ENCODE assay signal across 16 cellular contexts in the genomic region with DNA sequence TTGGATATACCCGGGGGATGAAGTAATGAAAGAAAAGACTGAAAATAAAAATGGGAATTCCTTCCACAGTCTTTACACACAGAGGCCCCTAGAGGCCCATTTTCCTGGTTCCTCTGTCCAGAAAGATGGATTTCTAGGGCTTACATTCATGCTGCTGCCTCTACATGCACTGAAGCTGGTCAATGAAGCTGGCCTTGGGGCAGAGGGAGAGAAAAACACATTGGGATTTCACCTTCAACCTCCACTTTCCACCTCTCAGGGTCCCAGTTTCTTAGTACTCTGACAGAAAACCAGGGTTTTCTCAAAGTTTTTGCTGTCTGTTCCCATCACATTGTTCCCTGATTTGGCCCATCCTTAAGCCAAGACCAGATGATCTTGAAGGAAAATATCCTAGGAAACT.
DNase-seq lines count a peak whose midpoint lies in the region; ATAC-seq and TF ChIP-seq lines count a peak whose summit lies in the region.
"Had no signal": no experiment of that assay in that cellular context is flagged by ENCODE, and none has a peak within 500 bp of the region (broad histone marks: within the 10 kb centered on the region; RNA-seq: fewer than 3 reads in every experiment).

No MANE protein-coding gene starts in this region.

- no peak for DNase-seq in heart right ventricle
- no peak for DNase-seq in left cardiac atrium
- DNase-seq in astrocyte of the cerebellum (ENCODE audit: low read depth) = no peak
- DNase-seq in fibroblast of pulmonary artery (ENCODE audit: low read depth) = no peak
- no peak for DNase-seq in NCI-H1048 (lab: John Stamatoyannopoulos, UW)
- DNase-seq in Peyer's patch = no peak
- DNase-seq: activated CD8-positive, alpha-beta memory T cell treated with anti-CD3 and anti-CD28 coated beads, Interleukin-2, amount 50 U/mL, for 4 hours; activated naive CD4-positive, alpha-beta T cell treated with anti-CD3 and anti-CD28 coated beads for 36 hours; MG63; NCI-H187 treated with DMSO at 0.1 percent for 48 hours; SIG-M5; stimulated activated CD4-positive, alpha-beta T cell treated with anti-CD3 and anti-CD28 coated beads, Interleukin-1b, Interleukin-23, amount 100 ng/mL, for 48 hours; substantia nigra had no signal

- H3K4me3 ChIP-seq in heart right ventricle (peak overlapping the region in 7 of 10 donors; percentile 6 to 50 (median 37)), astrocyte of the cerebellum (ENCODE audit: low read depth, low read length) (peak overlapping the region; percentile 6), fibroblast of pulmonary artery (replicated peaks; ENCODE audit: low read depth, low read length) (peak overlapping the region; percentile 48), subcutaneous abdominal adipose tissue (ENCODE audit: low read depth in 1 of 5, low read length in 5 of 5) (peak overlapping the region in 3 of 5 donors; percentile 1 to 51 (median 47)), Peyer's patch (no peak overlapping the region)
- H3K4me3 ChIP-seq: MG63 had no signal

- WGBS in heart right ventricle, 2 donors = 67 to 83% methylated on average over 1 of the region's 1 CpG

- H3K27me3 ChIP-seq in heart right ventricle = no peaks in the 10 kb centered on the region
- H3K27me3 ChIP-seq in subcutaneous abdominal adipose tissue (ENCODE audit: control insufficient read depth in 5 of 5, insufficient read depth in 4 of 5, low read length in 5 of 5) = no peaks in the 10 kb centered on the region
- H3K27me3 ChIP-seq in Peyer's patch = no peaks in the 10 kb centered on the region
- H3K27me3 ChIP-seq: MG63, right atrium auricular region had no signal

- H3K9me3 ChIP-seq in heart right ventricle (peaks cover 0 to 19% (median 0%) of the 10 kb centered on the region in 11 donors), subcutaneous abdominal adipose tissue (ENCODE audit: control insufficient read depth in 5 of 5, low read length in 5 of 5) (peaks cover 0 to 2% (median 0%) of the 10 kb centered on the region in 5 donors), Peyer's patch (no peaks in the 10 kb centered on the region)
- H3K9me3 ChIP-seq: MG63 had no signal

- intact Hi-C loops in heart right ventricle (cut with DNase I) (no loop called here), left cardiac atrium (cut with DNase I) (no loop called here)

- in situ Hi-C loops in astrocyte of the cerebellum (cut with HindIII; ENCODE audit: low sequenced_read_pairs) = no loop called here

- H3K36me3 ChIP-seq in heart right ventricle (no peaks in the 10 kb centered on the region), subcutaneous abdominal adipose tissue (ENCODE audit: control insufficient read depth in 5 of 5, insufficient read depth in 5 of 5, low read length in 5 of 5) (no peaks in the 10 kb centered on the region), Peyer's patch (no peaks in the 10 kb centered on the region)
- H3K36me3 ChIP-seq: MG63, right atrium auricular region had no signal

- ATAC-seq in heart right ventricle = no peak
- no peak for ATAC-seq in left cardiac atrium
- ATAC-seq in HG03280 (IDR thresholded peaks at IDR 0.05; ENCODE audit: unreplicated experiment) = no peak

- H3K9ac ChIP-seq in subcutaneous abdominal adipose tissue (ENCODE audit: low read length in 5 of 5) = no peak overlapping the region

- TF ChIP-seq POLR2A in Peyer's patch (IDR thresholded peaks at IDR 0.05) = no peak

- TF ChIP-seq CTCF in heart right ventricle (IDR thresholded peaks at IDR 0.05) (no peak), astrocyte of the cerebellum (IDR thresholded peaks at IDR 0.05; ENCODE audit: low read depth, low read length, missing control alignments) (no peak), fibroblast of pulmonary artery (IDR thresholded peaks at IDR 0.05; ENCODE audit: low read length, missing control alignments) (no peak), Peyer's patch (IDR thresholded peaks at IDR 0.05) (no peak)

- H3K4me1 ChIP-seq in heart right ventricle = no peaks in the 10 kb centered on the region
- no peaks in the 10 kb centered on the region for H3K4me1 ChIP-seq in subcutaneous abdominal adipose tissue (ENCODE audit: control insufficient read depth in 5 of 5, insufficient read depth in 5 of 5, low read length in 5 of 5)
- no peaks in the 10 kb centered on the region for H3K4me1 ChIP-seq in Peyer's patch
- H3K4me1 ChIP-seq: right atrium auricular region had no signal

- H3K27ac ChIP-seq in heart right ventricle (peak overlapping the region in 2 of 10 donors; percentile 6 to 22), subcutaneous abdominal adipose tissue (ENCODE audit: low read depth, low read length) (no peak overlapping the region), Peyer's patch (no peak overlapping the region)
- H3K27ac ChIP-seq: right atrium auricular region had no signal

Comparison
In these comparisons a context has a peak if more than half of its experiments do, and no peak if none do; other contexts are left out.
1. H3K4me3 ChIP-seq: peak in heart right ventricle (7 of 10), astrocyte of the cerebellum (single experiment), fibroblast of pulmonary artery (single experiment) and subcutaneous abdominal adipose tissue (3 of 5); none in Peyer's patch (0 of 4).